12 cellular contexts compared by ENCODE assay signal in genomic region chr6:43386492-43386891, GRCh38. TPM values are rescaled to one million over a fixed set of nuclear protein-coding genes. Genes with fewer than 3 reads are reported as not detected.
A peak's percentile ranks its signal among the peaks of the same experiment; 100 is the strongest.
DNase-seq lines count a peak whose midpoint lies in the region; ATAC-seq, FAIRE-seq and TF ChIP-seq lines count a peak whose summit lies in the region.
"Had no signal": no experiment of that assay in that cellular context is flagged by ENCODE, and none has a peak within 500 bp of the region (broad histone marks: within the 10 kb centered on the region; RNA-seq: fewer than 3 reads in every experiment).

No MANE protein-coding gene starts in this region.

- H3K9me3 ChIP-seq in RWPE2 (ENCODE audit: severe bottlenecking) (no peaks in the 10 kb centered on the region), small intestine (ENCODE audit: control insufficient read depth, low read depth) (no peaks in the 10 kb centered on the region)
- H3K9me3 ChIP-seq: vagina had no signal

- FAIRE-seq in H54 (lab: Jason Lieb, UNC) = no peak
- no peak for FAIRE-seq in small intestine (lab: Jason Lieb, UNC)

- H3K4me3 ChIP-seq in AG09309 (ENCODE audit: control insufficient read depth, low read depth, low read length) = no peak overlapping the region
- no peak overlapping the region for H3K4me3 ChIP-seq in RWPE2 (ENCODE audit: severe bottlenecking)
- no peak overlapping the region for H3K4me3 ChIP-seq in small intestine (ENCODE audit: low read depth in 1 of 2, low read length in 2 of 2)
- H3K4me3 ChIP-seq: GM23248, vagina had no signal

- WGBS in small intestine, 3 donors = 16 to 69% (median 44%) methylated on average over 1 of the region's 1 CpG

- TF ChIP-seq CTCF in AG09309 (IDR thresholded peaks at IDR 0.05; ENCODE audit: control insufficient read depth, insufficient read depth, low read depth, low read length, missing control alignments) = peak; percentile 39
- TF ChIP-seq CTCF in RWPE2 (IDR thresholded peaks at IDR 0.05; ENCODE audit: poor library complexity, severe bottlenecking) = peak; percentile 19

- H3K36me3 ChIP-seq in RWPE2 (ENCODE audit: low read depth) (no peaks in the 10 kb centered on the region), small intestine (ENCODE audit: control insufficient read depth in 2 of 2, insufficient read depth in 2 of 2, low read length in 2 of 2) (no peaks in the 10 kb centered on the region)
- H3K36me3 ChIP-seq: vagina had no signal

- DNase-seq in AG09309 (ENCODE audit: low read depth) (no peak), H54 (ENCODE audit: insufficient read length, low spot score) (peak; percentile 19), RWPE2 (ENCODE audit: low spot score) (no peak), left kidney (ENCODE audit: low read depth, low spot score) (peak; percentile 46), CD1c-positive myeloid dendritic cell (ENCODE audit: extremely low spot score) (no peak), small intestine (no peak), GM19240 (ENCODE audit: insufficient read length, low spot score) (no peak)
- DNase-seq: aorta, GM23248, KBM-7 had no signal

- ATAC-seq in RWPE2 (ENCODE audit: low read depth) (no peak), GM18517 (IDR thresholded peaks at IDR 0.05; ENCODE audit: unreplicated experiment) (no peak)

- TF ChIP-seq POLR2A in H54 (IDR thresholded peaks at IDR 0.05; ENCODE audit: low read depth, low read length) = no peak

- H3K27ac ChIP-seq in RWPE2 (ENCODE audit: poor library complexity, severe bottlenecking) (no peak overlapping the region), small intestine (ENCODE audit: low read depth in 1 of 2, low read length in 1 of 2) (no peak overlapping the region)
- H3K27ac ChIP-seq: GM23248, vagina had no signal

- no peaks in the 10 kb centered on the region for H3K27me3 ChIP-seq in RWPE2 (ENCODE audit: insufficient read depth, poor library complexity, severe bottlenecking)
- H3K27me3 ChIP-seq in small intestine (ENCODE audit: control insufficient read depth in 2 of 2, insufficient read depth in 2 of 2, low read length in 2 of 2) = peaks cover 0 to under 1% of the 10 kb centered on the region in 2 donors
- H3K27me3 ChIP-seq: vagina had no signal

- H3K4me1 ChIP-seq in RWPE2 (ENCODE audit: insufficient read depth, poor library complexity, severe bottlenecking) (peaks cover 5% of the 10 kb centered on the region), small intestine (ENCODE audit: control insufficient read depth in 2 of 2, insufficient read depth in 1 of 2, low read depth in 1 of 2, low read length in 1 of 2) (no peaks in the 10 kb centered on the region)
- H3K4me1 ChIP-seq: vagina had no signal

RNA-seq across cellular contexts. Expression of gene ZNF318, which starts 17.0 kb away (rescaled TPM):
- 1 to 10 TPM; 3.5 to 6.5 (median 3.6) TPM for polyA plus RNA-seq in small intestine

RNA-seq across cellular contexts. Expression of gene ABCC10, which starts 40.8 kb away (rescaled TPM):
- 10 to 100 TPM; 15.7 to 31.1 (median 21.3) TPM for polyA plus RNA-seq in small intestine

Comparison
In these comparisons a context has a peak if more than half of its experiments do, and no peak if none do; other contexts are left out.
1. DNase-seq: peak in H54 (single experiment) and left kidney (single experiment); none in AG09309 (single experiment), RWPE2 (single experiment), CD1c-positive myeloid dendritic cell (single experiment), small intestine (single experiment) and GM19240 (single experiment).